In genomic region chr5:103808464-103809106, GRCh38 we compare ENCODE assay signal across 8 cellular contexts.
DNase-seq lines count a peak whose midpoint lies in the region; ATAC-seq, FAIRE-seq and TF ChIP-seq lines count a peak whose summit lies in the region.

No MANE protein-coding gene starts in this region.

- no peak overlapping the region for H2AFZ ChIP-seq in GM23338
- H2AFZ ChIP-seq in PC-3 (ENCODE audit: low read length): peak overlapping the region; percentile 73
- H2AFZ ChIP-seq in neural progenitor cell (replicated peaks): no peak overlapping the region

- H3K9ac ChIP-seq in PC-3 (ENCODE audit: low read length): no peak overlapping the region
- no peak overlapping the region for H3K9ac ChIP-seq in endodermal cell (ENCODE audit: extremely low read depth, low read length, poor library complexity, severe bottlenecking)
- no peak overlapping the region for H3K9ac ChIP-seq in neural progenitor cell

- CTCF ChIA-PET in PC-3 (lab: Charles Lee): interaction anchor here (0.5 to 1.2 kb wide), 9 partner anchors 34 to 879 kb away, joined by 3 to 16 read pairs (median 4); no protein-coding TSS in a partner anchor

- H3K27me3 ChIP-seq in GM06990 (replicated peaks; ENCODE audit: control insufficient read depth, insufficient read depth, low read length) (no peaks in the 10 kb centered on the region), GM23338 (ENCODE audit: insufficient read depth) (no peaks in the 10 kb centered on the region), PC-3 (ENCODE audit: low read length) (no peaks in the 10 kb centered on the region), endodermal cell (ENCODE audit: control insufficient read depth, insufficient read depth, low read length, poor library complexity, severe bottlenecking) (no peaks in the 10 kb centered on the region), neural progenitor cell (no peaks in the 10 kb centered on the region)

- no peak for DNase-seq in GM06990 (ENCODE audit: extremely low read depth, insufficient read length)
- peak; percentile 84 for DNase-seq in GM23338 (ENCODE audit: low spot score)
- DNase-seq in PC-3: peak; percentile 85
- DNase-seq in endodermal cell: peak; percentile 80
- peak; percentile 73 for DNase-seq in neural progenitor cell (ENCODE audit: low spot score)
- no peak for DNase-seq in GM12892 (ENCODE audit: insufficient read length)
- no peak for DNase-seq in activated CD8-positive, alpha-beta memory T cell treated with anti-CD3 and anti-CD28 coated beads for 24 hours

- H3K4me3 ChIP-seq in GM06990 (replicated peaks; ENCODE audit: low read depth, low read length): no peak overlapping the region
- H3K4me3 ChIP-seq in GM23338: no peak overlapping the region
- H3K4me3 ChIP-seq in PC-3 (ENCODE audit: low read length): no peak overlapping the region
- no peak overlapping the region for H3K4me3 ChIP-seq in endodermal cell (ENCODE audit: low read length)
- no peak overlapping the region for H3K4me3 ChIP-seq in neural progenitor cell

- H3K36me3 Mint-ChIP-seq in GM23338 (ENCODE audit: low read depth) (no peaks in the 10 kb centered on the region), endodermal cell (ENCODE audit: low read depth) (no peaks in the 10 kb centered on the region), neural progenitor cell (no peaks in the 10 kb centered on the region)

- H3K9me3 Mint-ChIP-seq in GM23338 (no peaks in the 10 kb centered on the region; the same call in 2 of the 3 replicates), endodermal cell (no peaks in the 10 kb centered on the region), neural progenitor cell (no peaks in the 10 kb centered on the region)

- POLR2A ChIA-PET in PC-3 (lab: Charles Lee; ENCODE audit: unreplicated experiment): no interaction called here

- FAIRE-seq in GM12892 (lab: Jason Lieb, UNC): no peak

- H3K27ac Mint-ChIP-seq in GM23338: no peak overlapping the region
- no peak overlapping the region for H3K27ac Mint-ChIP-seq in endodermal cell
- no peak overlapping the region for H3K27ac Mint-ChIP-seq in neural progenitor cell

- WGBS in endodermal cell (ENCODE audit: insufficient coverage in 1 of 2, insufficient read length in 1 of 2), 2 experiments: 37 to 43% methylated on average over 3 of the region's 3 CpGs

- H3K27ac ChIP-seq in GM23338 (ENCODE audit: low read depth): no peak overlapping the region
- H3K27ac ChIP-seq in PC-3 (ENCODE audit: low read length): no peak overlapping the region
- H3K27ac ChIP-seq in endodermal cell (ENCODE audit: low read depth, low read length): no peak overlapping the region
- H3K27ac ChIP-seq in neural progenitor cell: no peak overlapping the region

- TF ChIP-seq POLR2A in GM12892 (IDR thresholded peaks at IDR 0.05; ENCODE audit: low read depth, low read length): no peak

- no peaks in the 10 kb centered on the region for H3K27me3 Mint-ChIP-seq in GM23338 (ENCODE audit: insufficient read depth, low read depth, poor library complexity)
- no peaks in the 10 kb centered on the region for H3K27me3 Mint-ChIP-seq in endodermal cell (ENCODE audit: insufficient read depth)
- no peaks in the 10 kb centered on the region for H3K27me3 Mint-ChIP-seq in neural progenitor cell (ENCODE audit: insufficient read depth, low read depth)

- H3K4me1 ChIP-seq in GM23338 (ENCODE audit: insufficient read depth) (peaks cover 4% of the 10 kb centered on the region; the same call in 1 of the 2 replicates), PC-3 (ENCODE audit: insufficient read depth, low read length) (peaks cover 6% of the 10 kb centered on the region), endodermal cell (ENCODE audit: control insufficient read depth, insufficient read depth, low read length) (no peaks in the 10 kb centered on the region), neural progenitor cell (peaks cover 6% of the 10 kb centered on the region)

- no peaks in the 10 kb centered on the region for H3F3A ChIP-seq in GM23338 (replicated peaks; ENCODE audit: low read depth)
- no peaks in the 10 kb centered on the region for H3F3A ChIP-seq in PC-3 (ENCODE audit: low read length, unreplicated experiment)
- H3F3A ChIP-seq in neural progenitor cell (ENCODE audit: low read depth): no peaks in the 10 kb centered on the region

- peak; percentile 95 for TF ChIP-seq CTCF in GM06990 (IDR thresholded peaks at IDR 0.05; ENCODE audit: insufficient read depth, low read length, poor library complexity, severe bottlenecking)
- TF ChIP-seq CTCF in GM23338 (conservative IDR thresholded peaks at IDR 0.05; ENCODE audit: low read depth in 2 of 2): peak; percentile 94 to 95
- peak; percentile 100 for TF ChIP-seq CTCF in LNCAP (IDR thresholded peaks at IDR 0.05)
- TF ChIP-seq CTCF in PC-3 (conservative IDR thresholded peaks at IDR 0.05; ENCODE audit: low read depth, low read length): peak; percentile 100
- TF ChIP-seq CTCF in endodermal cell (conservative IDR thresholded peaks at IDR 0.05): peak; percentile 99
- peak; percentile 98 for TF ChIP-seq CTCF in neural progenitor cell (IDR thresholded peaks at IDR 0.05)

- H4K20me1 ChIP-seq in GM23338 (replicated peaks; ENCODE audit: insufficient read depth) (no peaks in the 10 kb centered on the region), PC-3 (ENCODE audit: low read length) (no peaks in the 10 kb centered on the region), neural progenitor cell (ENCODE audit: low read depth) (no peaks in the 10 kb centered on the region)

- H3K4me1 Mint-ChIP-seq in GM23338: peaks cover 3% of the 10 kb centered on the region; the same call in 1 of the 3 replicates
- H3K4me1 Mint-ChIP-seq in endodermal cell: peaks cover 3% of the 10 kb centered on the region
- peaks cover 30% of the 10 kb centered on the region for H3K4me1 Mint-ChIP-seq in neural progenitor cell

- no peak overlapping the region for H3K4me2 ChIP-seq in GM23338
- peak overlapping the region; percentile 4; the same call in 1 of the 2 replicates for H3K4me2 ChIP-seq in PC-3 (ENCODE audit: low read length)
- no peak overlapping the region for H3K4me2 ChIP-seq in neural progenitor cell

- peak; percentile 96 for ATAC-seq in GM23338
- peak; percentile 94 for ATAC-seq in PC-3

- H3K4me3 Mint-ChIP-seq in GM23338 (no peak overlapping the region), endodermal cell (no peak overlapping the region), neural progenitor cell (no peak overlapping the region)

- H3K9me2 ChIP-seq in GM23338 (ENCODE audit: insufficient read depth) (no peaks in the 10 kb centered on the region), PC-3 (replicated peaks; ENCODE audit: low read length) (no peaks in the 10 kb centered on the region)

- intact Hi-C loops in PC-3 (cut with micrococcal nuclease): loop anchor here (1.0 to 10.0 kb wide), 7 partner anchors 119 to 1106 kb away; no protein-coding TSS in a partner anchor

- BruUV-seq in PC-3 (replicated peaks; lab: Mats Ljungman, UMichigan): no TSS peak

- no peaks in the 10 kb centered on the region for H3K36me3 ChIP-seq in GM06990 (ENCODE audit: control insufficient read depth, insufficient read depth, low read length)
- no peaks in the 10 kb centered on the region for H3K36me3 ChIP-seq in GM23338 (ENCODE audit: insufficient read depth)
- H3K36me3 ChIP-seq in PC-3 (ENCODE audit: low read depth, low read length): no peaks in the 10 kb centered on the region
- no peaks in the 10 kb centered on the region for H3K36me3 ChIP-seq in endodermal cell (ENCODE audit: control insufficient read depth, insufficient read depth, low read length)
- H3K36me3 ChIP-seq in neural progenitor cell: no peaks in the 10 kb centered on the region

- H3K79me2 ChIP-seq in GM23338 (replicated peaks; ENCODE audit: insufficient read depth) (no peaks in the 10 kb centered on the region), PC-3 (ENCODE audit: low read length) (no peaks in the 10 kb centered on the region), neural progenitor cell (ENCODE audit: low read depth) (no peaks in the 10 kb centered on the region)

- H3K9me3 ChIP-seq in PC-3 (ENCODE audit: low read length) (no peaks in the 10 kb centered on the region), endodermal cell (ENCODE audit: control insufficient read depth, low read length) (no peaks in the 10 kb centered on the region), neural progenitor cell (ENCODE audit: low read depth) (no peaks in the 10 kb centered on the region)

TF ChIP-seq in GM23338, 12 proteins besides CTCF, POLR2A, EP300 and RAD21 (continues in another document):
- TF ChIP-seq EZH2phosphoT487 (IDR thresholded peaks at IDR 0.05; ENCODE audit: unreplicated experiment): no peak
- TF ChIP-seq REST (IDR thresholded peaks at IDR 0.05; ENCODE audit: unreplicated experiment): no peak
- TF ChIP-seq POLR2AphosphoS5 (IDR thresholded peaks at IDR 0.05; ENCODE audit: low read depth): no peak
- TF ChIP-seq JUNB (IDR thresholded peaks at IDR 0.05; ENCODE audit: unreplicated experiment): no peak
- TF ChIP-seq NANOG (IDR thresholded peaks at IDR 0.05; ENCODE audit: borderline replicate concordance): no peak

Comparison
In these comparisons a context has a peak if more than half of its experiments do, and no peak if none do; other contexts are left out.
1. DNase-seq: peak in GM23338 (single experiment), PC-3 (single experiment), endodermal cell (single experiment) and neural progenitor cell (single experiment); none in GM06990 (single experiment), GM12892 (single experiment) and activated CD8-positive, alpha-beta memory T cell treated with anti-CD3 and anti-CD28 coated beads for 24 hours (single experiment).
2. Peak in every context shown above with its lines, with median percentiles within 50 percentile points of each other: CTCF ChIP-seq.